ENCODE assay signal across 1 cellular context in the genomic region with DNA sequence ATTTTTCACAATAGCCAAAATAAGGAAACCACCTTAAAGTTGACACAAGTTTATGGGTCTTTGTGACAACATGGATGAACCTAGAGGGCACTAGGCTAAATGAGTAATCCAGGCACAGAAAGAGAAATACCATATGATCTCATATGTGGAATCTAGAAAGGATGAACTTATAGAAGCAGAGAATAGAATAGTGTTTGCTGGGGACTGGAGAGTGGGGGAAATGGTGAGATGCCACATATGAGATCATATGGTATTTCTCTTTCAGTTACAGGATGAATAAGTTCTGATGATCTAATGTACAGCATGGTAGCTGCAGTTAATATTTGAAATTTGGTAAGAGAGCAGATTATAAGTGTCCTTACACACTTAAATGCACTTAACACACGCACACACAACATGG.
TF ChIP-seq lines count a peak whose summit lies in the region.

No MANE protein-coding gene starts in this region.

TF ChIP-seq in H1, 55 proteins besides CTCF, POLR2A, EP300 and RAD21:
- TF ChIP-seq BACH1 (IDR thresholded peaks at IDR 0.05; ENCODE audit: low read length): no peak
